In genomic region chr11:19868281-19868821, GRCh38 we compare ENCODE assay signal across 10 cellular contexts.
A peak's percentile ranks its signal among the peaks of the same experiment; 100 is the strongest.
DNase-seq lines count a peak whose midpoint lies in the region; ATAC-seq and TF ChIP-seq lines count a peak whose summit lies in the region.
"Had no signal": no experiment of that assay in that cellular context is flagged by ENCODE, and none has a peak within 500 bp of the region (broad histone marks: within the 10 kb centered on the region; RNA-seq: fewer than 3 reads in every experiment).

No MANE protein-coding gene starts in this region.

- no peak overlapping the region for H3K27ac ChIP-seq in IMR-90 (ENCODE audit: insufficient read depth, low read length)
- peak overlapping the region; percentile 50 for H3K27ac ChIP-seq in right cardiac atrium (ENCODE audit: low read length)
- H3K27ac ChIP-seq: PC-9 had no signal

- CTCF ChIA-PET in AG04449 (lab: Yijun Ruan, JAX) (interaction anchor here (0.9 to 4.1 kb wide), 2 partner anchors 9 to 126 kb away, joined by 3 to 12 read pairs; no protein-coding TSS in a partner anchor), IMR-90 (lab: Yijun Ruan, JAX) (no interaction called here)

- TF ChIP-seq RAD21 in IMR-90 (IDR thresholded peaks at IDR 0.05; ENCODE audit: low read length): no peak

- no peak overlapping the region for H2BK5ac ChIP-seq in IMR-90 (ENCODE audit: low read depth, low read length, poor library complexity, severe bottlenecking)

- H3K9me3 ChIP-seq in IMR-90 (ENCODE audit: control insufficient read depth, insufficient read depth, low read length): no peaks in the 10 kb centered on the region
- H3K9me3 ChIP-seq in right cardiac atrium (ENCODE audit: control insufficient read depth, low read length): no peaks in the 10 kb centered on the region

- H2BK15ac ChIP-seq in IMR-90 (ENCODE audit: low read depth, low read length): no peak overlapping the region

- intact Hi-C loops in IMR-90 (cut with micrococcal nuclease): no loop called here
- intact Hi-C loops in right cardiac atrium (cut with DNase I): no loop called here

- no TSS peak for BruUV-seq in IMR-90 (replicated peaks; lab: Mats Ljungman, UMichigan)

- no peak overlapping the region for H2AFZ ChIP-seq in IMR-90 (replicated peaks; ENCODE audit: low read length, poor library complexity)
- H2AFZ ChIP-seq: PC-9 had no signal

- H3K4me3 ChIP-seq in AG04449 (ENCODE audit: low read depth, low read length) (no peak overlapping the region), IMR-90 (ENCODE audit: insufficient read depth, low read depth, low read length) (no peak overlapping the region), right cardiac atrium (ENCODE audit: low read length) (no peak overlapping the region)
- H3K4me3 ChIP-seq: PC-9 had no signal

- peaks cover 3% of the 10 kb centered on the region; the same call in 1 of the 2 replicates for H3K36me3 ChIP-seq in IMR-90 (ENCODE audit: control insufficient read depth, insufficient read depth, low read length)

- DNase-seq in AG04449 (ENCODE audit: low read depth, low spot score) (peak; percentile 59), IMR-90 (peak; percentile 65), right cardiac atrium (peak; percentile 33 to 54 (median 47)), inferior parietal cortex (ENCODE audit: extremely low spot score) (no peak), GM13976 (ENCODE audit: low spot score) (no peak), mucosa of gallbladder (ENCODE audit: low spot score) (no peak)
- DNase-seq: CD4-positive, CD25-positive, alpha-beta regulatory T cell had no signal

- no CpG with 5 or more reads among the region's 6 CpGs for WGBS in IMR-90 (ENCODE audit: extremely low coverage in 2 of 2, insufficient read length in 1 of 2), 2 experiments
- whole genome bisulfite sequencing in right cardiac atrium: 36% methylated on average over 6 of the region's 6 CpGs

- in situ Hi-C loops in IMR-90 (cut with MboI; ENCODE audit: low sequenced_read_pairs) (no loop called here), GM13976 (cut with MboI; ENCODE audit: low sequenced_read_pairs, unreplicated experiment) (no loop called here)

- no peak overlapping the region for H2BK20ac ChIP-seq in IMR-90 (ENCODE audit: low read depth, low read length)

- H4K5ac ChIP-seq in IMR-90 (ENCODE audit: low read depth, low read length): no peak overlapping the region

- H3K4me1 Mint-ChIP-seq in brain: peaks cover 79% of the 10 kb centered on the region
- H3K4me1 Mint-ChIP-seq: CD4-positive, CD25-positive, alpha-beta regulatory T cell had no signal

- no peak overlapping the region for H3K56ac ChIP-seq in IMR-90 (ENCODE audit: extremely low read depth, insufficient read depth, low read length)

- H3K36me3 Mint-ChIP-seq in brain: peaks cover 3% of the 10 kb centered on the region
- H3K36me3 Mint-ChIP-seq: CD4-positive, CD25-positive, alpha-beta regulatory T cell had no signal

- POLR2A ChIA-PET in AG04449 (lab: Yijun Ruan, JAX) (no interaction called here), IMR-90 (lab: Charles Lee; ENCODE audit: unreplicated experiment) (no interaction called here)

- peaks cover 8% of the 10 kb centered on the region for H3K27me3 Mint-ChIP-seq in brain
- H3K27me3 Mint-ChIP-seq: CD4-positive, CD25-positive, alpha-beta regulatory T cell had no signal

- peaks cover 23 to 36% of the 10 kb centered on the region in 2 experiments; a peak in 3 of 4 replicates for H3K79me1 ChIP-seq in IMR-90 (ENCODE audit: low read depth in 1 of 2, low read length in 2 of 2)

- ATAC-seq in IMR-90 (ENCODE audit: low read depth) (peak; percentile 19; the same call in 1 of the 2 replicates), right cardiac atrium (peak; percentile 85 to 91), HG02885 (IDR thresholded peaks at IDR 0.05; ENCODE audit: poor library complexity, unreplicated experiment) (no peak)

- H3K23ac ChIP-seq in IMR-90 (ENCODE audit: low read depth, low read length): no peak overlapping the region

- no peak overlapping the region for H2AK5ac ChIP-seq in IMR-90 (ENCODE audit: low read depth, low read length)

- no peak for TF ChIP-seq POLR2A in IMR-90 (IDR thresholded peaks at IDR 0.05; ENCODE audit: low read depth, low read length)

- H3K27ac Mint-ChIP-seq in brain: peak overlapping the region in 3 of 5 experiments; percentile 3 to 59 (median 4)
- H3K27ac Mint-ChIP-seq: CD4-positive, CD25-positive, alpha-beta regulatory T cell had no signal

- H3K18ac ChIP-seq in IMR-90 (ENCODE audit: low read depth, low read length): no peak overlapping the region

- H2AK9ac ChIP-seq in IMR-90 (replicated peaks; ENCODE audit: low read depth, low read length, poor library complexity): no peak overlapping the region

- dilution Hi-C loops in IMR-90 (cut with HindIII; ENCODE audit: low sequenced_read_pairs, unreplicated experiment): no loop called here

- peaks cover 5% of the 10 kb centered on the region; the same call in 1 of the 2 replicates for H3K9me1 ChIP-seq in IMR-90 (ENCODE audit: insufficient read depth, low read length)

- H2BK120ac ChIP-seq in IMR-90 (ENCODE audit: low read depth, low read length): no peak overlapping the region

- H3K14ac ChIP-seq in IMR-90 (replicated peaks; ENCODE audit: low read depth, low read length): no peak overlapping the region

- no peak overlapping the region for H4K91ac ChIP-seq in IMR-90 (ENCODE audit: insufficient read depth, low read depth, low read length)

- H3K9ac ChIP-seq in IMR-90 (ENCODE audit: low read depth, low read length): no peak overlapping the region

- H3K4me2 ChIP-seq in IMR-90 (ENCODE audit: low read depth, low read length): no peak overlapping the region
- H3K4me2 ChIP-seq: PC-9 had no signal

- H3K9me3 Mint-ChIP-seq in brain: no peaks in the 10 kb centered on the region
- H3K9me3 Mint-ChIP-seq: CD4-positive, CD25-positive, alpha-beta regulatory T cell had no signal

- peaks cover 12% of the 10 kb centered on the region; the same call in 1 of the 2 replicates for H4K20me1 ChIP-seq in IMR-90 (ENCODE audit: insufficient read depth, low read length)

- H3K4ac ChIP-seq in IMR-90 (ENCODE audit: low read depth, low read length): no peak overlapping the region

- H3K27me3 ChIP-seq in IMR-90 (ENCODE audit: control insufficient read depth, insufficient read depth, low read length) (no peaks in the 10 kb centered on the region), right cardiac atrium (ENCODE audit: control insufficient read depth, insufficient read depth) (no peaks in the 10 kb centered on the region)

- H3K4me1 ChIP-seq in IMR-90 (ENCODE audit: control insufficient read depth, insufficient read depth, low read length) (peaks cover 8% of the 10 kb centered on the region; the same call in 1 of the 2 replicates), right cardiac atrium (ENCODE audit: control insufficient read depth, insufficient read depth, low read length) (peaks cover 15% of the 10 kb centered on the region)

- TF ChIP-seq CTCF in AG04449 (IDR thresholded peaks at IDR 0.05; ENCODE audit: insufficient read depth, low read length, missing control alignments) (no peak), IMR-90 (conservative IDR thresholded peaks at IDR 0.05; ENCODE audit: low read depth, low read length) (no peak), brain (conservative IDR thresholded peaks at IDR 0.05) (no peak), GM13976 (IDR thresholded peaks at IDR 0.05; ENCODE audit: borderline replicate concordance, control extremely low read depth, extremely low read depth, insufficient read depth, missing control alignments) (no peak)

- H3K4me3 Mint-ChIP-seq in brain: no peak overlapping the region
- H3K4me3 Mint-ChIP-seq: CD4-positive, CD25-positive, alpha-beta regulatory T cell had no signal

- no peak overlapping the region for H4K8ac ChIP-seq in IMR-90 (ENCODE audit: low read depth in 2 of 2, low read length in 2 of 2)

TF ChIP-seq in IMR-90, 13 proteins besides CTCF, POLR2A, EP300 and RAD21:
- peak; percentile 28 for TF ChIP-seq CEBPB (IDR thresholded peaks at IDR 0.05; ENCODE audit: low read depth, low read length)
- TF ChIP-seq ELK1 (IDR thresholded peaks at IDR 0.05; ENCODE audit: borderline replicate concordance, low read depth, low read length): no peak
- TF ChIP-seq MAZ (IDR thresholded peaks at IDR 0.05; ENCODE audit: borderline replicate concordance, low read depth, low read length): no peak

Comparison
In these comparisons a context has a peak if more than half of its experiments do, and no peak if none do; other contexts are left out.
1. DNase-seq: peak in AG04449 (single experiment), IMR-90 (single experiment) and right cardiac atrium (3 of 3); none in inferior parietal cortex (single experiment), GM13976 (single experiment) and mucosa of gallbladder (single experiment).